Comparison of ENCODE assay signal across 8 cellular contexts in genomic region chr17:81635973-81636504, GRCh38.
DNase-seq lines count a peak whose midpoint lies in the region; ATAC-seq and TF ChIP-seq lines count a peak whose summit lies in the region.

No MANE protein-coding gene starts in this region.

- peaks cover 10 to 11% of the 10 kb centered on the region in 2 donors for H3K4me1 ChIP-seq in mucosa of rectum (ENCODE audit: control insufficient read depth in 2 of 2, insufficient read depth in 2 of 2, low read length in 2 of 2)

- peak overlapping the region; percentile 65 to 91 for H3K4me3 ChIP-seq in cardiac fibroblast (replicated peaks in 1 of 2; ENCODE audit: low read depth in 2 of 2, low read length in 2 of 2)
- H3K4me3 ChIP-seq in mucosa of rectum (ENCODE audit: low read length in 2 of 2) = peak overlapping the region; percentile 80 to 96

- H3K36me3 ChIP-seq in mucosa of rectum (ENCODE audit: control insufficient read depth in 2 of 2, insufficient read depth in 2 of 2, low read length in 2 of 2) = peaks cover 0 to 6% of the 10 kb centered on the region in 2 donors

- peak overlapping the region; percentile 82 to 83 for H3K27ac ChIP-seq in mucosa of rectum (ENCODE audit: low read depth in 2 of 2, low read length in 2 of 2)

- peak; percentile 28 to 45 for DNase-seq in Kasumi-1 (lab: John Stamatoyannopoulos, UW)
- peak in 1 of 2 donors; percentile 65 for DNase-seq in cardiac fibroblast (ENCODE audit: low read depth in 2 of 2)
- no peak for DNase-seq in NCI-H2107 treated with DMSO at 0.1 percent for 48 hours (lab: John Stamatoyannopoulos, UW; ENCODE audit: unreplicated experiment)
- DNase-seq in midbrain (lab: John Stamatoyannopoulos, UW) = no peak
- DNase-seq in NCI-H345 (lab: John Stamatoyannopoulos, UW) = no peak

- H3K27me3 ChIP-seq in mucosa of rectum (ENCODE audit: control insufficient read depth in 2 of 2, insufficient read depth in 2 of 2, low read length in 2 of 2) = no peaks in the 10 kb centered on the region

- H3K9ac ChIP-seq in mucosa of rectum (ENCODE audit: low read depth in 1 of 2, low read length in 2 of 2) = peak overlapping the region; percentile 76 to 84

- no peak for TF ChIP-seq CTCF in cardiac fibroblast (IDR thresholded peaks at IDR 0.05; ENCODE audit: low read depth, low read length)

- H3K9me3 ChIP-seq in mucosa of rectum (ENCODE audit: control insufficient read depth in 2 of 2, low read length in 2 of 2) = no peaks in the 10 kb centered on the region

- peak; percentile 29 for ATAC-seq in GM18907 (IDR thresholded peaks at IDR 0.05; ENCODE audit: unreplicated experiment)
- ATAC-seq in GM19351 (IDR thresholded peaks at IDR 0.05; ENCODE audit: unreplicated experiment) = no peak

Comparison
In these comparisons a context has a peak if more than half of its experiments do, and no peak if none do; other contexts are left out.
1. DNase-seq: peak in Kasumi-1 (2 of 2); none in NCI-H2107 treated with DMSO at 0.1 percent for 48 hours (single experiment), midbrain (single experiment) and NCI-H345 (single experiment).